Comparison of ENCODE assay signal across 11 cellular contexts in genomic region chr6:19153270-19153980, GRCh38.
DNase-seq lines count a peak whose midpoint lies in the region; ATAC-seq and TF ChIP-seq lines count a peak whose summit lies in the region.
"Had no signal": no experiment of that assay in that cellular context is flagged by ENCODE, and none has a peak within 500 bp of the region (broad histone marks: within the 10 kb centered on the region; RNA-seq: fewer than 3 reads in every experiment).

No MANE protein-coding gene starts in this region.

- no peak overlapping the region for H3K4me3 Mint-ChIP-seq in MCF 10A (ENCODE audit: unreplicated experiment)
- H3K4me3 Mint-ChIP-seq in activated CD8-positive, alpha-beta T cell treated with anti-CD3 and anti-CD28 coated beads for 36 hours = no peak overlapping the region
- H3K4me3 Mint-ChIP-seq in neural progenitor cell = no peak overlapping the region
- H3K4me3 Mint-ChIP-seq: activated CD4-positive, alpha-beta T cell treated with anti-CD3 and anti-CD28 coated beads, Interleukin-2, amount 10 ng/mL, durations not matched to agents 24 days and 14 days; immature natural killer cell had no signal

- no peaks in the 10 kb centered on the region for H3K36me3 ChIP-seq in breast epithelium
- H3K36me3 ChIP-seq in neural progenitor cell = no peaks in the 10 kb centered on the region

- H4K20me1 ChIP-seq in neural progenitor cell (ENCODE audit: low read depth) = no peaks in the 10 kb centered on the region

- H3K27me3 Mint-ChIP-seq in MCF 10A (ENCODE audit: insufficient read depth, unreplicated experiment) = peaks cover 10% of the 10 kb centered on the region
- H3K27me3 Mint-ChIP-seq in activated CD8-positive, alpha-beta T cell treated with anti-CD3 and anti-CD28 coated beads for 36 hours = no peaks in the 10 kb centered on the region
- no peaks in the 10 kb centered on the region for H3K27me3 Mint-ChIP-seq in neural progenitor cell (ENCODE audit: insufficient read depth, low read depth)
- H3K27me3 Mint-ChIP-seq: activated CD4-positive, alpha-beta T cell treated with anti-CD3 and anti-CD28 coated beads, Interleukin-2, amount 10 ng/mL, durations not matched to agents 24 days and 14 days had no signal

- H3K9ac ChIP-seq in neural progenitor cell = no peak overlapping the region

- peaks cover 6 to 9% of the 10 kb centered on the region in 2 donors for H3K4me1 ChIP-seq in breast epithelium
- no peaks in the 10 kb centered on the region for H3K4me1 ChIP-seq in neural progenitor cell

- no peaks in the 10 kb centered on the region for H3K79me2 ChIP-seq in neural progenitor cell (ENCODE audit: low read depth)

- no peaks in the 10 kb centered on the region for H3K9me3 Mint-ChIP-seq in MCF 10A (ENCODE audit: unreplicated experiment)
- H3K9me3 Mint-ChIP-seq in activated CD8-positive, alpha-beta T cell treated with anti-CD3 and anti-CD28 coated beads for 36 hours = peaks cover 4% of the 10 kb centered on the region
- H3K9me3 Mint-ChIP-seq in neural progenitor cell = peaks cover 4% of the 10 kb centered on the region

- H3K27me3 ChIP-seq in breast epithelium (no peaks in the 10 kb centered on the region), neural progenitor cell (no peaks in the 10 kb centered on the region)

- no peak overlapping the region for H3K4me2 ChIP-seq in neural progenitor cell

- no peak overlapping the region for H3K27ac Mint-ChIP-seq in MCF 10A (ENCODE audit: low read depth, unreplicated experiment)
- no peak overlapping the region for H3K27ac Mint-ChIP-seq in activated CD8-positive, alpha-beta T cell treated with anti-CD3 and anti-CD28 coated beads for 36 hours
- H3K27ac Mint-ChIP-seq in neural progenitor cell = no peak overlapping the region
- H3K27ac Mint-ChIP-seq: activated CD4-positive, alpha-beta T cell treated with anti-CD3 and anti-CD28 coated beads, Interleukin-2, amount 10 ng/mL, durations not matched to agents 24 days and 14 days; immature natural killer cell had no signal

- no peak overlapping the region for H2AFZ ChIP-seq in neural progenitor cell (replicated peaks)

- DNase-seq in breast epithelium (ENCODE audit: low spot score in 2 of 2) = peak in 1 of 2 donors; percentile 37
- DNase-seq in MCF 10A (ENCODE audit: unreplicated experiment) = no peak
- DNase-seq in fibroblast of peridontal ligament (ENCODE audit: extremely low read depth) = peak; percentile 17
- peak; percentile 17 for DNase-seq in non-pigmented ciliary epithelial cell (ENCODE audit: low read depth)
- no peak for DNase-seq in activated CD8-positive, alpha-beta T cell treated with anti-CD3 and anti-CD28 coated beads for 36 hours
- DNase-seq in NCI-H524 treated with DMSO at 0.1 percent for 48 hours (lab: John Stamatoyannopoulos, UW) = no peak
- DNase-seq in SIG-M5 (lab: John Stamatoyannopoulos, UW) = no peak
- DNase-seq in neural progenitor cell (ENCODE audit: low spot score) = no peak
- DNase-seq: activated CD4-positive, alpha-beta T cell treated with anti-CD3 and anti-CD28 coated beads, Interleukin-2, amount 10 ng/mL, durations not matched to agents 24 days and 14 days; central memory CD4-positive, alpha-beta T cell; immature natural killer cell had no signal

- CTCF ChIA-PET in MCF 10A (lab: Yijun Ruan, JAX) = interaction anchor here (1.1 kb wide), 1 partner anchor 129 kb away, joined by 3 read pairs; no protein-coding TSS in a partner anchor
- CTCF ChIA-PET in activated CD8-positive, alpha-beta T cell treated with anti-CD3 and anti-CD28 coated beads for 36 hours (lab: Charles Lee) = no interaction called here

- H3K4me1 Mint-ChIP-seq in MCF 10A (ENCODE audit: insufficient read depth, unreplicated experiment) (no peaks in the 10 kb centered on the region), neural progenitor cell (peaks cover 5% of the 10 kb centered on the region)
- no peaks in the 10 kb centered on the region for H3K4me1 Mint-ChIP-seq in activated CD8-positive, alpha-beta T cell treated with anti-CD3 and anti-CD28 coated beads for 36 hours (ENCODE audit: low read depth)
- H3K4me1 Mint-ChIP-seq: activated CD4-positive, alpha-beta T cell treated with anti-CD3 and anti-CD28 coated beads, Interleukin-2, amount 10 ng/mL, durations not matched to agents 24 days and 14 days; immature natural killer cell had no signal

- BruUV-seq in MCF 10A (replicated peaks; lab: Mats Ljungman, UMichigan) = no TSS peak

- H3K27ac ChIP-seq in breast epithelium = peak overlapping the region; percentile 89 to 93
- H3K27ac ChIP-seq in neural progenitor cell = no peak overlapping the region

- H3K4me3 ChIP-seq in breast epithelium (peak overlapping the region in 2 of 3 donors; percentile 24 to 47), neural progenitor cell (no peak overlapping the region)

- intact Hi-C loops in breast epithelium (cut with DNase I; ENCODE audit: low total_unique reads) (no loop called here), MCF 10A (cut with micrococcal nuclease) (no loop called here)
- intact Hi-C loops in activated CD8-positive, alpha-beta T cell treated with anti-CD3 and anti-CD28 coated beads for 36 hours (cut with micrococcal nuclease) = no loop called here

- no peaks in the 10 kb centered on the region for H3K9me3 ChIP-seq in breast epithelium
- H3K9me3 ChIP-seq in neural progenitor cell (ENCODE audit: low read depth) = no peaks in the 10 kb centered on the region

- H3K36me3 Mint-ChIP-seq in MCF 10A (ENCODE audit: insufficient read depth, unreplicated experiment) (no peaks in the 10 kb centered on the region), neural progenitor cell (no peaks in the 10 kb centered on the region)
- no peaks in the 10 kb centered on the region for H3K36me3 Mint-ChIP-seq in activated CD8-positive, alpha-beta T cell treated with anti-CD3 and anti-CD28 coated beads for 36 hours (ENCODE audit: low read depth)
- H3K36me3 Mint-ChIP-seq: immature natural killer cell had no signal

- no peak for TF ChIP-seq POLR2A in breast epithelium (IDR thresholded peaks at IDR 0.05)

- no peak for ATAC-seq in activated CD8-positive, alpha-beta T cell treated with anti-CD3 and anti-CD28 coated beads for 36 hours

- TF ChIP-seq CTCF in breast epithelium (IDR thresholded peaks at IDR 0.05) (no peak), MCF 10A (IDR thresholded peaks at IDR 0.05; ENCODE audit: unreplicated experiment) (no peak), neural progenitor cell (IDR thresholded peaks at IDR 0.05) (no peak)
- TF ChIP-seq CTCF in activated CD8-positive, alpha-beta T cell treated with anti-CD3 and anti-CD28 coated beads for 36 hours (IDR thresholded peaks at IDR 0.05) = no peak

- POLR2A ChIA-PET in MCF 10A (lab: Yijun Ruan, JAX) = no interaction called here
- POLR2A ChIA-PET in activated CD8-positive, alpha-beta T cell treated with anti-CD3 and anti-CD28 coated beads for 36 hours (lab: Charles Lee) = no interaction called here

- no peaks in the 10 kb centered on the region for H3F3A ChIP-seq in neural progenitor cell (ENCODE audit: low read depth)

Comparison
In these comparisons a context has a peak if more than half of its experiments do, and no peak if none do; other contexts are left out.
1. DNase-seq: peak in fibroblast of peridontal ligament (single experiment) and non-pigmented ciliary epithelial cell (single experiment); none in MCF 10A (single experiment), activated CD8-positive, alpha-beta T cell treated with anti-CD3 and anti-CD28 coated beads for 36 hours (single experiment), NCI-H524 treated with DMSO at 0.1 percent for 48 hours (single experiment), SIG-M5 (single experiment) and neural progenitor cell (single experiment).